Comparison of ENCODE assay signal across 21 cellular contexts in the genomic region with DNA sequence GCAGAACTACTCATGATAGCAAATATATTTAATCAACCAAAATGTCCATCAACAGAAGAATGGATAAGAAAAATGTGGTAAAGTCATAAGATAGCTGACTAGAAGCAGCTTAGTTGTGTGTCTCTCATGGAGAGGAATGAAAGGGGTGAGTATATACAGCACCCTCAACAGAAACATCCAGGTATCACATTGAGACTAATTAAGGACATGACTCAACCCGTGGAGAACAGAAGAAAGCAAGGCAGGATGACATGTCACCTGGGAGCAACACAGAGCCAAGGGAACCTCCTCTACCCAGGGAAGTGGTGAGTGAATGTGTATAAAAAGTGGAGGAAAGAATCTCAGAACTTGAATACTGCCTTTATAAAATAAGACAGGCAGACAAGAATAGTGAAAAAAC.
DNase-seq lines count a peak whose midpoint lies in the region; ATAC-seq, FAIRE-seq and TF ChIP-seq lines count a peak whose summit lies in the region.
"Had no signal": no experiment of that assay in that cellular context is flagged by ENCODE, and none has a peak within 500 bp of the region (broad histone marks: within the 10 kb centered on the region; RNA-seq: fewer than 3 reads in every experiment).

No MANE protein-coding gene starts in this region.

- H3K27ac ChIP-seq in mammary epithelial cell (ENCODE audit: insufficient read depth, low read depth, low read length) (no peak overlapping the region), keratinocyte (ENCODE audit: control insufficient read depth, insufficient read depth, low read length) (no peak overlapping the region)
- H3K27ac ChIP-seq: 22Rv1, BLaER1, C4-2B had no signal

- no peaks in the 10 kb centered on the region for H3K4me1 ChIP-seq in mammary epithelial cell (ENCODE audit: insufficient read depth, low read length)
- no peaks in the 10 kb centered on the region for H3K4me1 ChIP-seq in keratinocyte (ENCODE audit: control insufficient read depth, extremely low read depth, insufficient read depth, low read length)
- H3K4me1 ChIP-seq: BLaER1, Caco-2 had no signal

- H3K9me3 Mint-ChIP-seq in MCF 10A (ENCODE audit: unreplicated experiment) (peaks cover 6% of the 10 kb centered on the region), immature natural killer cell (peaks cover 16 to 50% (median 24%) of the 10 kb centered on the region in 6 donors), T-cell (peaks cover 13 to 35% (median 29%) of the 10 kb centered on the region in 3 donors)

- in situ Hi-C loops in mammary epithelial cell (cut with MboI; ENCODE audit: low sequenced_read_pairs in 2 of 2) = no loop called here

- no peaks in the 10 kb centered on the region for H3K36me3 ChIP-seq in mammary epithelial cell (ENCODE audit: insufficient read depth, low read length)
- H3K36me3 ChIP-seq in keratinocyte (ENCODE audit: control insufficient read depth in 2 of 2, extremely low read depth in 1 of 2, insufficient read depth in 2 of 2, low read length in 2 of 2) = no peaks in the 10 kb centered on the region
- H3K36me3 ChIP-seq: BLaER1 had no signal

- H3K4me3 Mint-ChIP-seq in MCF 10A (ENCODE audit: unreplicated experiment) (no peak overlapping the region), immature natural killer cell (no peak overlapping the region), T-cell (no peak overlapping the region)
- H3K4me3 Mint-ChIP-seq: B cell; CD4-positive, CD25-positive, alpha-beta regulatory T cell; CD8-positive, alpha-beta T cell had no signal

- H3K27me3 Mint-ChIP-seq in MCF 10A (ENCODE audit: insufficient read depth, unreplicated experiment) = no peaks in the 10 kb centered on the region
- peaks cover 0 to 3% (median 0%) of the 10 kb centered on the region in 3 donors for H3K27me3 Mint-ChIP-seq in immature natural killer cell (ENCODE audit: low read depth in 3 of 3)
- no peaks in the 10 kb centered on the region for H3K27me3 Mint-ChIP-seq in T-cell
- H3K27me3 Mint-ChIP-seq: B cell; CD4-positive, CD25-positive, alpha-beta regulatory T cell had no signal

- CTCF ChIA-PET in mammary epithelial cell (lab: Charles Lee; ENCODE audit: low non-redundant PET) (no interaction called here), MCF 10A (lab: Yijun Ruan, JAX) (no interaction called here), T-cell (lab: Charles Lee) (no interaction called here)

- no peaks in the 10 kb centered on the region for H3K36me3 Mint-ChIP-seq in MCF 10A (ENCODE audit: insufficient read depth, unreplicated experiment)
- H3K36me3 Mint-ChIP-seq in immature natural killer cell = no peaks in the 10 kb centered on the region
- H3K36me3 Mint-ChIP-seq in T-cell = no peaks in the 10 kb centered on the region
- H3K36me3 Mint-ChIP-seq: CD4-positive, CD25-positive, alpha-beta regulatory T cell; CD8-positive, alpha-beta T cell had no signal

- BruUV-seq in mammary epithelial cell (replicated peaks; lab: Mats Ljungman, UMichigan) (no TSS peak), MCF 10A (replicated peaks; lab: Mats Ljungman, UMichigan) (no TSS peak)

- POLR2A ChIA-PET in MCF 10A (lab: Yijun Ruan, JAX) (no interaction called here), T-cell (lab: Charles Lee) (no interaction called here)

- no peaks in the 10 kb centered on the region for H4K20me1 ChIP-seq in mammary epithelial cell (ENCODE audit: insufficient read depth, low read length)
- H4K20me1 ChIP-seq in keratinocyte (ENCODE audit: control insufficient read depth, extremely low read depth, insufficient read depth, low read length) = no peaks in the 10 kb centered on the region
- H4K20me1 ChIP-seq: BLaER1 had no signal

- H3K4me1 Mint-ChIP-seq in MCF 10A (ENCODE audit: insufficient read depth, unreplicated experiment) (no peaks in the 10 kb centered on the region), immature natural killer cell (no peaks in the 10 kb centered on the region), T-cell (no peaks in the 10 kb centered on the region)
- H3K4me1 Mint-ChIP-seq: B cell; CD4-positive, CD25-positive, alpha-beta regulatory T cell had no signal

- no peaks in the 10 kb centered on the region for H3K79me2 ChIP-seq in mammary epithelial cell (ENCODE audit: insufficient read depth, low read length)
- H3K79me2 ChIP-seq in keratinocyte (ENCODE audit: control insufficient read depth, insufficient read depth, low read length) = no peaks in the 10 kb centered on the region

- FAIRE-seq in keratinocyte (lab: Jason Lieb, UNC) = peak; percentile 17
- FAIRE-seq: A204.1, GM12891, GM18507, H1 had no signal

- TF ChIP-seq CTCF in mammary epithelial cell (conservative IDR thresholded peaks at IDR 0.05 in 1 of 2, IDR thresholded peaks at IDR 0.05 in 1 of 2; ENCODE audit: extremely low read depth in 1 of 2, insufficient read depth in 1 of 2, low read depth in 1 of 2, low read length in 2 of 2) (no peak), MCF 10A (IDR thresholded peaks at IDR 0.05; ENCODE audit: unreplicated experiment) (no peak), keratinocyte (optimal IDR thresholded peaks at IDR 0.05 in 1 of 3, IDR thresholded peaks at IDR 0.05 in 1 of 3, conservative IDR thresholded peaks at IDR 0.05 in 1 of 3; ENCODE audit: extremely low read depth in 1 of 3, insufficient read depth in 2 of 3, low read length in 3 of 3) (no peak)

- H3K9me3 ChIP-seq in mammary epithelial cell (replicated peaks; ENCODE audit: insufficient read depth, low read length) (no peaks in the 10 kb centered on the region), keratinocyte (ENCODE audit: control insufficient read depth, low read depth, low read length) (no peaks in the 10 kb centered on the region)
- H3K9me3 ChIP-seq: BLaER1, Caco-2 had no signal

- dilution Hi-C loops in mammary epithelial cell (cut with HindIII; ENCODE audit: low sequenced_read_pairs) = no loop called here
- dilution Hi-C loops in keratinocyte (cut with MboI; ENCODE audit: extremely low pct_ligation_motif_present, low sequenced_read_pairs) = no loop called here

- 38% methylated on average over 1 of the region's 1 CpG for WGBS in mammary epithelial cell (ENCODE audit: low coverage, missing lambda C conversion rate)

- H3K4me3 ChIP-seq in mammary epithelial cell (replicated peaks in 1 of 3; ENCODE audit: insufficient read depth in 1 of 3, low read depth in 2 of 3, low read length in 3 of 3) (no peak overlapping the region), keratinocyte (ENCODE audit: control insufficient read depth in 2 of 3, extremely low read depth in 1 of 3, insufficient read depth in 2 of 3, low read depth in 1 of 3, low read length in 3 of 3) (no peak overlapping the region)
- H3K4me3 ChIP-seq: BLaER1 had no signal

- no peak overlapping the region for H3K27ac Mint-ChIP-seq in MCF 10A (ENCODE audit: low read depth, unreplicated experiment)
- no peak overlapping the region for H3K27ac Mint-ChIP-seq in immature natural killer cell
- no peak overlapping the region for H3K27ac Mint-ChIP-seq in T-cell
- H3K27ac Mint-ChIP-seq: B cell; CD4-positive, CD25-positive, alpha-beta regulatory T cell; CD8-positive, alpha-beta T cell had no signal

- H3K27me3 ChIP-seq in mammary epithelial cell (ENCODE audit: insufficient read depth, low read length) = no peaks in the 10 kb centered on the region
- no peaks in the 10 kb centered on the region for H3K27me3 ChIP-seq in keratinocyte (ENCODE audit: control insufficient read depth, extremely low read depth, insufficient read depth, low read length)
- H3K27me3 ChIP-seq: BLaER1 had no signal

- H2AFZ ChIP-seq in mammary epithelial cell (ENCODE audit: low read depth, low read length) = no peak overlapping the region
- H2AFZ ChIP-seq in keratinocyte (ENCODE audit: control insufficient read depth, low read length) = no peak overlapping the region

- intact Hi-C loops in mammary epithelial cell (cut with micrococcal nuclease) (no loop called here), MCF 10A (cut with micrococcal nuclease) (no loop called here)

- DNase-seq in DMS53 (lab: John Stamatoyannopoulos, UW) = peak; percentile 37
- no peak for DNase-seq in DMS53 treated with DMSO at 0.1 percent for 48 hours (lab: John Stamatoyannopoulos, UW; ENCODE audit: unreplicated experiment)
- DNase-seq in mammary epithelial cell = peak; percentile 69
- no peak for DNase-seq in MCF 10A (ENCODE audit: unreplicated experiment)
- DNase-seq in keratinocyte (ENCODE audit: low read depth, low spot score) = no peak
- DNase-seq in immature natural killer cell = no peak
- no peak for DNase-seq in T-cell
- DNase-seq: Caco-2; CD4-positive, CD25-positive, alpha-beta regulatory T cell; CD8-positive, alpha-beta T cell; GF-D8; H7 had no signal

- H3K4me2 ChIP-seq in mammary epithelial cell (ENCODE audit: insufficient read depth, low read depth, low read length) = no peak overlapping the region
- no peak overlapping the region for H3K4me2 ChIP-seq in keratinocyte (ENCODE audit: control insufficient read depth, extremely low read depth, insufficient read depth, low read depth, low read length)
- H3K4me2 ChIP-seq: BLaER1 had no signal

- H3K9ac ChIP-seq in mammary epithelial cell (ENCODE audit: insufficient read depth, low read length) (no peak overlapping the region), keratinocyte (ENCODE audit: control insufficient read depth, extremely low read depth, insufficient read depth, low read length) (no peak overlapping the region)
- H3K9ac ChIP-seq: BLaER1 had no signal

- no peaks in the 10 kb centered on the region for H3K9me1 ChIP-seq in keratinocyte (ENCODE audit: control insufficient read depth, extremely low read depth, insufficient read depth, low read length)

- no peak for ATAC-seq in T-cell (replicated peaks in 1 of 4)
- ATAC-seq: CD8-positive, alpha-beta T cell; HCT116 had no signal

Comparison
In these comparisons a context has a peak if more than half of its experiments do, and no peak if none do; other contexts are left out.
1. DNase-seq: peak in DMS53 (single experiment) and mammary epithelial cell (single experiment); none in DMS53 treated with DMSO at 0.1 percent for 48 hours (single experiment), MCF 10A (single experiment), keratinocyte (single experiment), immature natural killer cell (0 of 3) and T-cell (0 of 34).